In genomic region chr1:187185389-187185788, GRCh38 we compare ENCODE assay signal across 13 cellular contexts.
"Had no signal": no experiment of that assay in that cellular context is flagged by ENCODE, and none has a peak within 500 bp of the region (broad histone marks: within the 10 kb centered on the region; RNA-seq: fewer than 3 reads in every experiment).

No MANE protein-coding gene starts in this region.

- H3K4me1 ChIP-seq: ascending aorta, esophagus muscularis mucosa, lower lobe of right lung, right atrium auricular region had no signal

- H3K36me3 ChIP-seq: ascending aorta, esophagus muscularis mucosa, lower lobe of right lung, right atrium auricular region, WERI-Rb-1 had no signal

- H3K27me3 ChIP-seq: ascending aorta, esophagus muscularis mucosa, right atrium auricular region had no signal

- DNase-seq: activated CD4-positive, alpha-beta T cell treated with anti-CD3 and anti-CD28 coated beads for 4 hours; activated CD8-positive, alpha-beta memory T cell treated with anti-CD3 and anti-CD28 coated beads, Interleukin-2, amount 50 U/mL, for 48 hours; activated CD8-positive, alpha-beta T cell treated with anti-CD3 and anti-CD28 coated beads, Interleukin-2, amount 10 ng/mL, durations not matched to agents 7 days and 5 days; activated naive CD8-positive, alpha-beta T cell treated with anti-CD3 and anti-CD28 coated beads, Interleukin-2, amount 50 U/mL, for 24 hours; immature natural killer cell; left cardiac atrium; lower lobe of right lung; naive thymus-derived CD4-positive, alpha-beta T cell; small intestine; WERI-Rb-1 had no signal

- H3K4me3 ChIP-seq: ascending aorta, esophagus muscularis mucosa, lower lobe of right lung, right atrium auricular region had no signal

- H3K27ac ChIP-seq: ascending aorta, esophagus muscularis mucosa, lower lobe of right lung, right atrium auricular region, WERI-Rb-1 had no signal

- H3K9me3 ChIP-seq: ascending aorta, esophagus muscularis mucosa had no signal

- ATAC-seq: activated CD8-positive, alpha-beta T cell treated with anti-CD3 and anti-CD28 coated beads, Interleukin-2, amount 10 ng/mL, durations not matched to agents 7 days and 5 days; activated naive CD8-positive, alpha-beta T cell treated with anti-CD3 and anti-CD28 coated beads, Interleukin-2, amount 50 U/mL, for 24 hours; left cardiac atrium; lower lobe of right lung; naive thymus-derived CD4-positive, alpha-beta T cell had no signal

- FAIRE-seq: small intestine had no signal
